ENCODE assay signal across 18 cellular contexts in the genomic region with DNA sequence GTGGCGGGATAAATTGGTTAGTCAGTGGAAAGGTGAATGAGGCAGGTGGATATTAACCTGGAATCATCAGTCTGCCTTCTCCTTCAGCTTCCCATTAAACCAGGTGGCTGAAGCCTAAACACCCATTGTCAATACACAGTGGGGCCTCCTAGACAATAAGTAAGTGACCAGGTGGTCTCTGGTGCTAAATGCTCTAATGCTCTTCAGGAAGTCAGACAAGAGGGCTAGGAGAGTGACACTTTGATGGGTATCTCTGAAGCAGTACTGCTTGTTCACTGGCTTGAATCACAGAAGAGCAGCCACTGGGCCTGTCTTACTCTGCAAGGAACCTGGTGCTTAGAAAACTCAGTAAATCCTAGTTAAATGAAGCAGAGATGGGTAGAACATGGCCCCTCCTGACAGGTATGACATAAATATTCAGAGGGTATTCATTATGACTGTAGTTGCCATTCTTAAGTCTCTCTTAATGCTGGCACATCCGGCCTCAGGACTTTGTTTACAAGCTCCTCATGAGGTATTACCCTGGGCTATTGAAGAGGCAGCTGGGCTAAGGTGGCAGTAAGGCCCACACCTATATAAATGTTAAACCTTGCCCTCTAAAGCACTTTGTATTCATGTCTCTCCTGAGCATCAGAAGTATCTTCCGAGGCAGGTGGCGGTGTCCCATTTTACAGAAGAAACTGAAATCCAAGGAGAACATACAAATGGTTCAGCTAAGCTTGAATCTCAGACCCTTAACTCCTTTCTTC.
DNase-seq lines count a peak whose midpoint lies in the region; ATAC-seq and TF ChIP-seq lines count a peak whose summit lies in the region.
"Had no signal": no experiment of that assay in that cellular context is flagged by ENCODE, and none has a peak within 500 bp of the region (broad histone marks: within the 10 kb centered on the region; RNA-seq: fewer than 3 reads in every experiment).

No MANE protein-coding gene starts in this region.

- POLR2A ChIA-PET in CD4-positive, alpha-beta memory T cell (lab: Charles Lee; ENCODE audit: partially characterized antibody) = interaction anchor here (1.0 to 2.3 kb wide), 8 partner anchors 10 to 237 kb away, joined by 3 to 9 read pairs (median 4); no protein-coding TSS in a partner anchor
- POLR2A ChIA-PET in RWPE1 (lab: Yijun Ruan, JAX; ENCODE audit: low non-redundant PET) = no interaction called here

- peak overlapping the region; percentile 62 to 88 (median 80) for H3K27ac Mint-ChIP-seq in CD4-positive, alpha-beta memory T cell
- H3K27ac Mint-ChIP-seq in immature natural killer cell = peak overlapping the region in 5 of 6 donors; percentile 19 to 64 (median 40)

- no peaks in the 10 kb centered on the region for H3K36me3 ChIP-seq in CD4-positive, alpha-beta memory T cell (ENCODE audit: insufficient read depth, low read length)
- H3K36me3 ChIP-seq: adrenal gland, heart right ventricle, thyroid gland had no signal

- peak overlapping the region in 3 of 8 donors; percentile 30 to 73 (median 31) for H3K4me3 Mint-ChIP-seq in CD4-positive, alpha-beta memory T cell
- H3K4me3 Mint-ChIP-seq in immature natural killer cell = no peak overlapping the region

- peaks cover 95% of the 10 kb centered on the region for H3K4me1 ChIP-seq in CD4-positive, alpha-beta memory T cell (ENCODE audit: insufficient read depth, low read length)
- H3K4me1 ChIP-seq in right cardiac atrium (ENCODE audit: control insufficient read depth, insufficient read depth, low read length) = no peaks in the 10 kb centered on the region
- H3K4me1 ChIP-seq: adrenal gland had no signal

- 97% methylated on average over 4 of the region's 4 CpGs for WGBS in right cardiac atrium

- no peak overlapping the region for H3K4me3 ChIP-seq in CD4-positive, alpha-beta memory T cell (ENCODE audit: low read length in 2 of 2)
- no peak overlapping the region for H3K4me3 ChIP-seq in right cardiac atrium (ENCODE audit: low read length)
- H3K4me3 ChIP-seq: adrenal gland; BLaER1 treated with 17β-estradiol and CSF1 and Interleukin-3, amounts not matched to agents 10 nM and 100 nM; heart right ventricle; thyroid gland had no signal

- no peak overlapping the region for H3K27ac ChIP-seq in CD4-positive, alpha-beta memory T cell (ENCODE audit: low read depth, low read length)
- no peak overlapping the region for H3K27ac ChIP-seq in right cardiac atrium (ENCODE audit: low read length)
- no peak overlapping the region for H3K27ac ChIP-seq in RWPE1
- H3K27ac ChIP-seq: 22Rv1; adrenal gland; BLaER1 treated with 17β-estradiol and CSF1 and Interleukin-3, amounts not matched to agents 10 nM and 100 nM; heart right ventricle; thyroid gland had no signal

- no peak for TF ChIP-seq CTCF in RWPE1 (conservative IDR thresholded peaks at IDR 0.05; ENCODE audit: low read depth)

- ATAC-seq in right cardiac atrium (no peak), GM19328 (IDR thresholded peaks at IDR 0.05; ENCODE audit: unreplicated experiment) (no peak)
- ATAC-seq: heart right ventricle, Panc1, sciatic nerve had no signal

- no peaks in the 10 kb centered on the region for H3K9me3 ChIP-seq in CD4-positive, alpha-beta memory T cell (ENCODE audit: control insufficient read depth in 1 of 2, low read length in 2 of 2)
- no peaks in the 10 kb centered on the region for H3K9me3 ChIP-seq in right cardiac atrium (ENCODE audit: control insufficient read depth, low read length)
- H3K9me3 ChIP-seq: adrenal gland, heart right ventricle, thyroid gland had no signal

- CTCF ChIA-PET in CD4-positive, alpha-beta memory T cell (lab: Charles Lee; ENCODE audit: partially characterized antibody) = interaction anchor here (1.8 to 2.3 kb wide), 3 partner anchors 18 to 273 kb away, joined by 5 to 6 read pairs (median 6); no protein-coding TSS in a partner anchor
- CTCF ChIA-PET in RWPE1 (lab: Yijun Ruan, JAX) = no interaction called here

- peaks cover 62 to 88% (median 74%) of the 10 kb centered on the region in 4 donors for H3K4me1 Mint-ChIP-seq in CD4-positive, alpha-beta memory T cell
- peaks cover 51 to 80% of the 10 kb centered on the region in 2 donors for H3K4me1 Mint-ChIP-seq in immature natural killer cell

- H3K27me3 ChIP-seq in CD4-positive, alpha-beta memory T cell (ENCODE audit: insufficient read depth, low read length) = no peaks in the 10 kb centered on the region
- no peaks in the 10 kb centered on the region for H3K27me3 ChIP-seq in right cardiac atrium (ENCODE audit: control insufficient read depth, insufficient read depth)
- H3K27me3 ChIP-seq: adrenal gland; BLaER1 treated with 17β-estradiol and CSF1 and Interleukin-3, amounts not matched to agents 10 nM and 100 nM; heart right ventricle; thyroid gland had no signal

- H3K9me3 Mint-ChIP-seq in CD4-positive, alpha-beta memory T cell = peaks cover 0 to 2% (median 0%) of the 10 kb centered on the region in 8 donors
- H3K9me3 Mint-ChIP-seq in immature natural killer cell = no peaks in the 10 kb centered on the region

- H3K27me3 Mint-ChIP-seq in CD4-positive, alpha-beta memory T cell = no peaks in the 10 kb centered on the region
- no peaks in the 10 kb centered on the region for H3K27me3 Mint-ChIP-seq in immature natural killer cell (ENCODE audit: low read depth in 3 of 3)

- peak; percentile 26 for DNase-seq in NCI-H1092 treated with DMSO at 0.1 percent for 48 hours (lab: John Stamatoyannopoulos, UW)
- DNase-seq in NCI-H1092 (lab: John Stamatoyannopoulos, UW) = no peak
- no peak for DNase-seq in CD4-positive, alpha-beta memory T cell
- DNase-seq in NCI-H748 (lab: John Stamatoyannopoulos, UW; ENCODE audit: unreplicated experiment) = peak; percentile 68
- DNase-seq in immature natural killer cell = no peak
- no peak for DNase-seq in right cardiac atrium
- DNase-seq in RWPE1 (ENCODE audit: low spot score) = no peak
- DNase-seq: adrenal gland, heart right ventricle, midbrain, NCI-H1930, NCI-H774, thyroid gland had no signal

- intact Hi-C loops in CD4-positive, alpha-beta memory T cell (cut with micrococcal nuclease) = no loop called here
- intact Hi-C loops in right cardiac atrium (cut with DNase I) = no loop called here

- H3K36me3 Mint-ChIP-seq in CD4-positive, alpha-beta memory T cell = peaks cover 22 to 47% of the 10 kb centered on the region in 2 donors
- peaks cover 0 to under 1% (median 0%) of the 10 kb centered on the region in 3 donors for H3K36me3 Mint-ChIP-seq in immature natural killer cell

Comparison
In these comparisons a context has a peak if more than half of its experiments do, and no peak if none do; other contexts are left out.
1. DNase-seq: peak in NCI-H1092 treated with DMSO at 0.1 percent for 48 hours (single experiment) and NCI-H748 (single experiment); none in NCI-H1092 (single experiment), CD4-positive, alpha-beta memory T cell (0 of 5), immature natural killer cell (0 of 3), right cardiac atrium (0 of 3) and RWPE1 (single experiment).